32 cellular contexts compared by ENCODE assay signal in the genomic region with DNA sequence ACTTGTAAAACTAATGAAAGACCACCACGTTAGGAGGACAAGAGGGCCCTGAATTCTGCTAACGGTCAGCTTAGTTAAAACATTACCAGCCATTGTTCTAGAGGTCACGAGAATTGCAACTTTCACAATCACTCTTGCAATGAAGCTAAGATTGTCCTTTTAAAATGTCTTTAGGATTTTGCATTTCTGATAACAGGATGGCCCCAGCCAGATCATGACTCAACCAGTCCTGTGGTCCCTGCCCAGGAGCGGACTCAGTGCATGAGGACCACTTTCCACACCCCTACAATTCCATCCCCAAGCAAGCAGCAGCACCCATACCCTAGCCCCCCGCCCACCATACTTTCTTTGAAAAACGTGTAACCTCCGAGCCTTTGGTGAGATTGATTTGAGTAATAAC. TPM values are rescaled to one million over a fixed set of nuclear protein-coding genes. Genes with fewer than 3 reads are reported as not detected.
DNase-seq lines count a peak whose midpoint lies in the region; TF ChIP-seq lines count a peak whose summit lies in the region.
"Had no signal": no experiment of that assay in that cellular context is flagged by ENCODE, and none has a peak within 500 bp of the region (broad histone marks: within the 10 kb centered on the region; RNA-seq: fewer than 3 reads in every experiment).

No MANE protein-coding gene starts in this region.

- H3K36me3 Mint-ChIP-seq in CD8-positive, alpha-beta memory T cell = peaks cover 0 to 8% (median 1%) of the 10 kb centered on the region in 3 donors
- H3K36me3 Mint-ChIP-seq in chondrocyte (ENCODE audit: low read depth) (peaks cover 13% of the 10 kb centered on the region), neural crest cell (ENCODE audit: low read depth) (peaks cover 13% of the 10 kb centered on the region)

- no peaks in the 10 kb centered on the region for H3K27me3 Mint-ChIP-seq in CD8-positive, alpha-beta memory T cell
- H3K27me3 Mint-ChIP-seq in chondrocyte (ENCODE audit: low read depth) = no peaks in the 10 kb centered on the region
- H3K27me3 Mint-ChIP-seq in neural crest cell (ENCODE audit: low read depth) = no peaks in the 10 kb centered on the region
- H3K27me3 Mint-ChIP-seq: activated naive CD4-positive, alpha-beta T cell treated with anti-CD3 and anti-CD28 coated beads, Interleukin-2, amount 50 U/mL, for 24 hours; CD4-positive, alpha-beta T cell had no signal

- H3K4me1 ChIP-seq in CD8-positive, alpha-beta memory T cell (ENCODE audit: insufficient read depth, low read length) = peaks cover 20% of the 10 kb centered on the region
- H3K4me1 ChIP-seq in thyroid gland = peaks cover 0 to 4% of the 10 kb centered on the region in 2 donors
- H3K4me1 ChIP-seq: HAP-1, parathyroid adenoma had no signal

- peak overlapping the region; percentile 54 to 94 (median 85) for H3K4me3 Mint-ChIP-seq in CD8-positive, alpha-beta memory T cell
- H3K4me3 Mint-ChIP-seq in chondrocyte (ENCODE audit: unreplicated experiment) (no peak overlapping the region), neural crest cell (no peak overlapping the region)
- H3K4me3 Mint-ChIP-seq: activated CD8-positive, alpha-beta T cell treated with anti-CD3 and anti-CD28 coated beads, Interleukin-2, amount 10 ng/mL, durations not matched to agents 7 days and 5 days; activated naive CD4-positive, alpha-beta T cell treated with anti-CD3 and anti-CD28 coated beads, Interleukin-2, amount 50 U/mL, for 24 hours; CD4-positive, alpha-beta T cell; nephron had no signal

- no peaks in the 10 kb centered on the region for H3K9me3 Mint-ChIP-seq in CD8-positive, alpha-beta memory T cell
- H3K9me3 Mint-ChIP-seq in chondrocyte (ENCODE audit: low read depth) (no peaks in the 10 kb centered on the region), neural crest cell (no peaks in the 10 kb centered on the region)
- H3K9me3 Mint-ChIP-seq: activated naive CD4-positive, alpha-beta T cell treated with anti-CD3 and anti-CD28 coated beads, Interleukin-2, amount 50 U/mL, for 24 hours; activated T-helper 2 cell treated with anti-CD3 and anti-CD28 coated beads, Interferon-gamma antibody, Interleukin-2, Interleukin-4, amounts not matched to agents 10 μg/mL and 5 μg/mL and 100 μg/mL, durations not matched to agents 14 hours and 24 hours and 36 hours; CD4-positive, alpha-beta T cell; nephron had no signal

- H3K27me3 ChIP-seq in CD8-positive, alpha-beta memory T cell (ENCODE audit: insufficient read depth, low read length, poor library complexity, severe bottlenecking) = no peaks in the 10 kb centered on the region
- no peaks in the 10 kb centered on the region for H3K27me3 ChIP-seq in thyroid gland
- H3K27me3 ChIP-seq: dorsolateral prefrontal cortex, hepatocyte had no signal

- in situ Hi-C loops in SK-MEL-5 (cut with HindIII; ENCODE audit: low pct_unique_long_range_greater_than_20kb, low sequenced_read_pairs) = no loop called here

- no peaks in the 10 kb centered on the region for H3K36me3 ChIP-seq in CD8-positive, alpha-beta memory T cell (ENCODE audit: insufficient read depth, low read length)
- H3K36me3 ChIP-seq in thyroid gland = no peaks in the 10 kb centered on the region
- H3K36me3 ChIP-seq: HAP-1 had no signal

- CTCF ChIA-PET in CD8-positive, alpha-beta memory T cell (lab: Charles Lee) = no interaction called here

- no peak overlapping the region for H3K27ac ChIP-seq in CD8-positive, alpha-beta memory T cell (ENCODE audit: low read depth, low read length)
- H3K27ac ChIP-seq in thyroid gland = no peak overlapping the region
- H3K27ac ChIP-seq: hepatocyte, lower lobe of right lung, parathyroid adenoma, tibial artery, VCaP had no signal

- no peaks in the 10 kb centered on the region for H3K9me3 ChIP-seq in CD8-positive, alpha-beta memory T cell (ENCODE audit: low read length)
- no peaks in the 10 kb centered on the region for H3K9me3 ChIP-seq in thyroid gland
- H3K9me3 ChIP-seq: HAP-1, lower lobe of right lung, tibial artery had no signal

- WGBS in thyroid gland, 2 donors = 66 to 70% methylated on average over 7 of the region's 7 CpGs

- no peak for DNase-seq in CD8-positive, alpha-beta memory T cell
- DNase-seq in SK-MEL-5 (ENCODE audit: low read depth, low spot score) = peak; percentile 65
- DNase-seq in chondrocyte (ENCODE audit: low spot score) = peak; percentile 39
- DNase-seq in neural crest cell (ENCODE audit: low read depth, low spot score) = no peak
- no peak for DNase-seq in thyroid gland
- no peak for DNase-seq in D341Med (ENCODE audit: low spot score)
- DNase-seq in GF-D8 (lab: John Stamatoyannopoulos, UW) = no peak
- no peak for DNase-seq in dermis blood vessel endothelial cell
- DNase-seq: activated CD4-positive, alpha-beta T cell treated with anti-CD3 and anti-CD28 coated beads for 4 hours; activated CD8-positive, alpha-beta T cell treated with anti-CD3 and anti-CD28 coated beads, Interleukin-2, amount 10 ng/mL, durations not matched to agents 7 days and 5 days; CD4-positive, alpha-beta T cell; cerebellar nuclear complex; dorsolateral prefrontal cortex; EL; lower lobe of right lung; NCI-H1436; NCI-H2081 treated with DMSO at 0.1 percent for 48 hours; NCI-H2227 treated with DMSO at 0.1 percent for 48 hours; NCI-H526 treated with DMSO at 0.1 percent for 48 hours; right cardiac atrium; SIG-M5; stimulated activated CD4-positive, alpha-beta T cell treated with anti-CD3 and anti-CD28 coated beads, Interleukin-12 subunit alpha, Interleukin-12 subunit beta, amount 100 ng/mL, for 4 hours; stimulated activated CD4-positive, alpha-beta T cell treated with anti-CD3 and anti-CD28 coated beads, Interleukin-4, amount 100 ng/mL, for 1 hour; SW 1271; tibial artery had no signal

- intact Hi-C loops in thyroid gland (cut with DNase I) = no loop called here

- no peak for TF ChIP-seq POLR2A in thyroid gland (IDR thresholded peaks at IDR 0.05)

- TF ChIP-seq CTCF in chondrocyte (IDR thresholded peaks at IDR 0.05) (no peak), neural crest cell (conservative IDR thresholded peaks at IDR 0.05) (no peak), thyroid gland (IDR thresholded peaks at IDR 0.05) (no peak)

- peak overlapping the region; percentile 30 for H3K4me3 ChIP-seq in CD8-positive, alpha-beta memory T cell (ENCODE audit: low read length)
- no peak overlapping the region for H3K4me3 ChIP-seq in thyroid gland (replicated peaks in 1 of 3)
- H3K4me3 ChIP-seq: dorsolateral prefrontal cortex, HAP-1, hepatocyte, lower lobe of right lung, tibial artery had no signal

- POLR2A ChIA-PET in CD8-positive, alpha-beta memory T cell (lab: Charles Lee) = interaction anchor here (0.7 to 1.0 kb wide), 2 partner anchors 17 to 872 kb away, joined by 3 to 5 read pairs; no protein-coding TSS in a partner anchor

- peak overlapping the region in 5 of 8 donors; percentile 17 to 66 (median 56) for H3K27ac Mint-ChIP-seq in CD8-positive, alpha-beta memory T cell
- H3K27ac Mint-ChIP-seq in chondrocyte (ENCODE audit: unreplicated experiment) (no peak overlapping the region), neural crest cell (ENCODE audit: unreplicated experiment) (peak overlapping the region; percentile 60)
- H3K27ac Mint-ChIP-seq: activated CD8-positive, alpha-beta T cell treated with anti-CD3 and anti-CD28 coated beads, Interleukin-2, amount 10 ng/mL, durations not matched to agents 7 days and 5 days; activated T-helper 2 cell treated with anti-CD3 and anti-CD28 coated beads, Interferon-gamma antibody, Interleukin-2, Interleukin-4, amounts not matched to agents 10 μg/mL and 5 μg/mL and 100 μg/mL, durations not matched to agents 14 hours and 24 hours and 36 hours; CD4-positive, alpha-beta T cell had no signal

- peaks cover 38 to 47% (median 39%) of the 10 kb centered on the region in 3 donors for H3K4me1 Mint-ChIP-seq in CD8-positive, alpha-beta memory T cell
- peaks cover 4% of the 10 kb centered on the region for H3K4me1 Mint-ChIP-seq in chondrocyte (ENCODE audit: low read depth)
- H3K4me1 Mint-ChIP-seq in neural crest cell = peaks cover 21% of the 10 kb centered on the region
- H3K4me1 Mint-ChIP-seq: nephron had no signal

RNA-seq across cellular contexts. Expression of gene HSP90AA1, which starts 28.7 kb away (rescaled TPM):
- total RNA-seq in CD8-positive, alpha-beta memory T cell = 1,000 to 10,000 TPM; 1,459 to 1,586 TPM
- 579 TPM for polyA plus RNA-seq in CD8-positive, alpha-beta memory T cell
- 517 and 531 TPM in 2 replicates for total RNA-seq in SK-MEL-5 (2014; rRNA removed; shearing (Covaris generic))
- polyA plus RNA-seq in SK-MEL-5 (2015; cell fraction: cytosol; rRNA removed) = 1,130 and 1,425 TPM in 2 replicates
- polyA plus RNA-seq in SK-MEL-5 (2015; cell fraction: nucleus; rRNA removed) = 409 and 582 TPM in 2 replicates
- 239 to 400 TPM (median 242 TPM) in 3 replicates for total RNA-seq in chondrocyte
- 760 and 771 TPM in 2 replicates for total RNA-seq in neural crest cell
- 100 to 1,000 TPM; 217 to 405 (median 278) TPM for total RNA-seq in thyroid gland
- 663 and 684 TPM in 2 replicates for total RNA-seq in dermis blood vessel endothelial cell

Comparison
In these comparisons a context has a peak if more than half of its experiments do, and no peak if none do; other contexts are left out.
1. DNase-seq: peak in SK-MEL-5 (single experiment) and chondrocyte (single experiment); none in CD8-positive, alpha-beta memory T cell (0 of 5), neural crest cell (single experiment), thyroid gland (0 of 2), D341Med (single experiment), GF-D8 (single experiment) and dermis blood vessel endothelial cell (single experiment).
2. H3K4me3 Mint-ChIP-seq: peak in CD8-positive, alpha-beta memory T cell (7 of 7); none in chondrocyte (single experiment) and neural crest cell (single experiment).